Comparison of ENCODE assay signal across 1 cellular context in the genomic region with DNA sequence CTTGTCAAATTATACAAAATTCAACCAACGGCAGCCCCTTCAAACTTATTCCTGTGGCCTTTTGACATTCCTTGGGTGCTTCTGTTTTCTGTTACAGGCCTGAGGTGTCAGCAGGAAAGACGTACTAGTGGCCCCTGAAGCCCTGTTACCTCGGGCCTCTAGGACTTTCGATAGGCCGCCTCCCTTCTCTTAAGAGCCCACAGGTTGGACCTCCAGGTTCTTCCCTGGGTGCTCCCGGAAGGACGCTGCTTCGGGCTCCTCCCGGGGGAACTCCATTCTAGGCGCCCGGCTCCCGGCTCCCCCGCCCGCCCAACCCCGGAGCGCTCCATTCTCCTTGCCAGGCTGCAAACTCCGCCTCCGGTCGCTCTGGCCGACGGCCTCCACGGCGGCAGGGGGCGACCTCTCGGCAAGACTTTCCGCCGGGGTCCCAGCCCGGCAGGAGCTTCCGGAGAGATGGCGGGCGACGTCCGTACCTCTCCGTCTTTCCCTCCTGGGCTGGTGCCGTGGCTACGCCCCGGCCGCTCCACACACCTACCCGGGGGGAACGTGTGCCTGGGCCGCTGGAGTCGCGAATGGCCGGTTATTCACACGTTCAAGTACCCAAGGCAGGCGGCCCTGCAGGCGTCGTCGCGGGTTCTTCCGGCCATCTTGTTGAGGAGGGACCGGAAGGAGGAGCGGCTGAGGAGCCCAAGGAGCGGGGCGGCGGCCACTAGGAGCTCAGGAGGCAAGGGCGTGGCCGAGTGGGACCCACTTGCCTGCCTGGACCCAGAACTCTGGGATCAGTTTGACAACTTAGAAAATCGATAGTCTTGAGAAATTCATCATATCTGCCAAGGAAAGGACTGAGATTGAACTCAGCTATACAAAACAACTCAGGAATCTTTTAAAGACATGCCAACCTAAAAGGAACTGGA.
TF ChIP-seq lines count a peak whose summit lies in the region.

No MANE protein-coding gene starts in this region.

TF ChIP-seq in WTC11, 78 proteins besides CTCF, POLR2A, EP300 and RAD21 (continued from another document and continues in another):
- TF ChIP-seq, protein P1, sequence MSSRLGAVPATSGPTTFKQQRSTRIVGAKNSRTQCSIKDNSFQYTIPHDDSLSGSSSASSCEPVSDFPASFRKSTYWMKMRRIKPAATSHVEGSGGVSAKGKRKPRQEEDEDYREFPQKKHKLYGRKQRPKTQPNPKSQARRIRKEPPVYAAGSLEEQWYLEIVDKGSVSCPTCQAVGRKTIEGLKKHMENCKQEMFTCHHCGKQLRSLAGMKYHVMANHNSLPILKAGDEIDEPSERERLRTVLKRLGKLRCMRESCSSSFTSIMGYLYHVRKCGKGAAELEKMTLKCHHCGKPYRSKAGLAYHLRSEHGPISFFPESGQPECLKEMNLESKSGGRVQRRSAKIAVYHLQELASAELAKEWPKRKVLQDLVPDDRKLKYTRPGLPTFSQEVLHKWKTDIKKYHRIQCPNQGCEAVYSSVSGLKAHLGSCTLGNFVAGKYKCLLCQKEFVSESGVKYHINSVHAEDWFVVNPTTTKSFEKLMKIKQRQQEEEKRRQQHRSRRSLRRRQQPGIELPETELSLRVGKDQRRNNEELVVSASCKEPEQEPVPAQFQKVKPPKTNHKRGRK (CRISPR knock-in tag; IDR thresholded peaks at IDR 0.05; ENCODE audit: borderline replicate concordance): no peak
- TF ChIP-seq FOXJ3 (CRISPR knock-in tag; IDR thresholded peaks at IDR 0.05; ENCODE audit: borderline replicate concordance) (0 out of 2 replicates have a peak, but pooled peaks have one; percentile 48), ZNF121 (CRISPR knock-in tag; IDR thresholded peaks at IDR 0.05) (no peak), NR3C1 (CRISPR knock-in tag; conservative IDR thresholded peaks at IDR 0.05; ENCODE audit: low read depth) (no peak), ZNF263 (CRISPR knock-in tag; IDR thresholded peaks at IDR 0.05; ENCODE audit: low read depth) (no peak), CREB1 (CRISPR knock-in tag; IDR thresholded peaks at IDR 0.05) (no peak), TEAD4 (CRISPR knock-in tag; IDR thresholded peaks at IDR 0.05) (no peak), ATF1 (CRISPR knock-in tag; IDR thresholded peaks at IDR 0.05) (no peak), CREM (CRISPR knock-in tag; IDR thresholded peaks at IDR 0.05) (peak; percentile 86), TCF7 (CRISPR knock-in tag; IDR thresholded peaks at IDR 0.05; ENCODE audit: low read depth) (0 out of 2 replicates have a peak, but pooled peaks have one; percentile 49), CBFB (CRISPR knock-in tag; IDR thresholded peaks at IDR 0.05; ENCODE audit: low read depth) (no peak)
- TF ChIP-seq, protein P2, sequence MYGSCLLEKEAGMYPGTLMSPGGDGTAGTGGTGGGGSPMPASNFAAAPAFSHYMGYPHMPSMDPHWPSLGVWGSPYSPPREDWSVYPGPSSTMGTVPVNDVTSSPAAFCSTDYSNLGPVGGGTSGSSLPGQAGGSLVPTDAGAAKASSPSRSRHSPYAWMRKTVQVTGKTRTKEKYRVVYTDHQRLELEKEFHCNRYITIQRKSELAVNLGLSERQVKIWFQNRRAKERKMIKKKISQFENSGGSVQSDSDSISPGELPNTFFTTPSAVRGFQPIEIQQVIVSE (CRISPR knock-in tag; IDR thresholded peaks at IDR 0.05; ENCODE audit: borderline replicate concordance): no peak
- TF ChIP-seq, protein P3, sequence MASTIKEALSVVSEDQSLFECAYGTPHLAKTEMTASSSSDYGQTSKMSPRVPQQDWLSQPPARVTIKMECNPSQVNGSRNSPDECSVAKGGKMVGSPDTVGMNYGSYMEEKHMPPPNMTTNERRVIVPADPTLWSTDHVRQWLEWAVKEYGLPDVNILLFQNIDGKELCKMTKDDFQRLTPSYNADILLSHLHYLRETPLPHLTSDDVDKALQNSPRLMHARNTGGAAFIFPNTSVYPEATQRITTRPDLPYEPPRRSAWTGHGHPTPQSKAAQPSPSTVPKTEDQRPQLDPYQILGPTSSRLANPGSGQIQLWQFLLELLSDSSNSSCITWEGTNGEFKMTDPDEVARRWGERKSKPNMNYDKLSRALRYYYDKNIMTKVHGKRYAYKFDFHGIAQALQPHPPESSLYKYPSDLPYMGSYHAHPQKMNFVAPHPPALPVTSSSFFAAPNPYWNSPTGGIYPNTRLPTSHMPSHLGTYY (CRISPR knock-in tag; IDR thresholded peaks at IDR 0.05): peak; percentile 71; the same call in 1 of the 2 replicates
- TF ChIP-seq, protein P4, sequence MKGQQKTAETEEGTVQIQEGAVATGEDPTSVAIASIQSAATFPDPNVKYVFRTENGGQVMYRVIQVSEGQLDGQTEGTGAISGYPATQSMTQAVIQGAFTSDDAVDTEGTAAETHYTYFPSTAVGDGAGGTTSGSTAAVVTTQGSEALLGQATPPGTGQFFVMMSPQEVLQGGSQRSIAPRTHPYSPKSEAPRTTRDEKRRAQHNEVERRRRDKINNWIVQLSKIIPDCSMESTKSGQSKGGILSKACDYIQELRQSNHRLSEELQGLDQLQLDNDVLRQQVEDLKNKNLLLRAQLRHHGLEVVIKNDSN (CRISPR knock-in tag; IDR thresholded peaks at IDR 0.05): peak; percentile 56
- TF ChIP-seq, protein P5, sequence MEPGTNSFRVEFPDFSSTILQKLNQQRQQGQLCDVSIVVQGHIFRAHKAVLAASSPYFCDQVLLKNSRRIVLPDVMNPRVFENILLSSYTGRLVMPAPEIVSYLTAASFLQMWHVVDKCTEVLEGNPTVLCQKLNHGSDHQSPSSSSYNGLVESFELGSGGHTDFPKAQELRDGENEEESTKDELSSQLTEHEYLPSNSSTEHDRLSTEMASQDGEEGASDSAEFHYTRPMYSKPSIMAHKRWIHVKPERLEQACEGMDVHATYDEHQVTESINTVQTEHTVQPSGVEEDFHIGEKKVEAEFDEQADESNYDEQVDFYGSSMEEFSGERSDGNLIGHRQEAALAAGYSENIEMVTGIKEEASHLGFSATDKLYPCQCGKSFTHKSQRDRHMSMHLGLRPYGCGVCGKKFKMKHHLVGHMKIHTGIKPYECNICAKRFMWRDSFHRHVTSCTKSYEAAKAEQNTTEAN (CRISPR knock-in tag; IDR thresholded peaks at IDR 0.05): no peak
- TF ChIP-seq, protein P6, sequence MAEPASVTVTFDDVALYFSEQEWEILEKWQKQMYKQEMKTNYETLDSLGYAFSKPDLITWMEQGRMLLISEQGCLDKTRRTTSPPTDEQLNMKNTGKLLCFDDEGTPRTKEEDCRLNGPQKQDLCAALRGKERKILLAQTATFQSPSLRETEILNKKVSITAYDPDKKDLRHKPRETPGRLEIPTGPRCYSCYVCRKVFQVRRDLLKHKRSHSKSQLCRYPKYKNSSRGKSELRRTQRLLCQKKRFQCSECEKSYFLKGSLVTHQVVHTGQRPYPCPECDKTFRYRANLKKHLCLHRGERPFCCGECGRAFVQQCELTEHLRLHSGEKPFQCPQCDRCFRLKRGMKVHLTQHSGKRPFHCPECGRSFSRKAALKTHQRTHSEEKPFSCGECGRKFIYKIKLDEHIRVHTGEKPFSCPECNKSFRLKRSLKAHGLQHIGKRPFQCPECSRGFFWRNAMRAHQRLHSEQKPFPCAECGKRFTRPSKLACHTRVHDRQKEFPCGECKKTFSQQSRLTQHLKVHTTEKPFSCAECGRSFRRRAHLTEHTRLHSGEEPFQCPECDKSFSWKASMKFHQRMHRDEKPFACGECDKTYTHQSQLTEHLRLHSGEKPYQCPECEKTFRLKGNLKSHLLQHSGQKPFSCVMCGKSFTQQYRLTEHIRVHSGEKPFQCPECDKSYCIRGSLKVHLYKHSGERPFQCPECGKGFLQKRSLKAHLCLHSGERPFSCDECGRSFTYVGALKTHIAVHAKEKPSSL (CRISPR knock-in tag; conservative IDR thresholded peaks at IDR 0.05): no peak
- TF ChIP-seq, protein P7, sequence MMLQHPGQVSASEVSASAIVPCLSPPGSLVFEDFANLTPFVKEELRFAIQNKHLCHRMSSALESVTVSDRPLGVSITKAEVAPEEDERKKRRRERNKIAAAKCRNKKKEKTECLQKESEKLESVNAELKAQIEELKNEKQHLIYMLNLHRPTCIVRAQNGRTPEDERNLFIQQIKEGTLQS (CRISPR knock-in tag; conservative IDR thresholded peaks at IDR 0.05): no peak
- TF ChIP-seq, protein P8, sequence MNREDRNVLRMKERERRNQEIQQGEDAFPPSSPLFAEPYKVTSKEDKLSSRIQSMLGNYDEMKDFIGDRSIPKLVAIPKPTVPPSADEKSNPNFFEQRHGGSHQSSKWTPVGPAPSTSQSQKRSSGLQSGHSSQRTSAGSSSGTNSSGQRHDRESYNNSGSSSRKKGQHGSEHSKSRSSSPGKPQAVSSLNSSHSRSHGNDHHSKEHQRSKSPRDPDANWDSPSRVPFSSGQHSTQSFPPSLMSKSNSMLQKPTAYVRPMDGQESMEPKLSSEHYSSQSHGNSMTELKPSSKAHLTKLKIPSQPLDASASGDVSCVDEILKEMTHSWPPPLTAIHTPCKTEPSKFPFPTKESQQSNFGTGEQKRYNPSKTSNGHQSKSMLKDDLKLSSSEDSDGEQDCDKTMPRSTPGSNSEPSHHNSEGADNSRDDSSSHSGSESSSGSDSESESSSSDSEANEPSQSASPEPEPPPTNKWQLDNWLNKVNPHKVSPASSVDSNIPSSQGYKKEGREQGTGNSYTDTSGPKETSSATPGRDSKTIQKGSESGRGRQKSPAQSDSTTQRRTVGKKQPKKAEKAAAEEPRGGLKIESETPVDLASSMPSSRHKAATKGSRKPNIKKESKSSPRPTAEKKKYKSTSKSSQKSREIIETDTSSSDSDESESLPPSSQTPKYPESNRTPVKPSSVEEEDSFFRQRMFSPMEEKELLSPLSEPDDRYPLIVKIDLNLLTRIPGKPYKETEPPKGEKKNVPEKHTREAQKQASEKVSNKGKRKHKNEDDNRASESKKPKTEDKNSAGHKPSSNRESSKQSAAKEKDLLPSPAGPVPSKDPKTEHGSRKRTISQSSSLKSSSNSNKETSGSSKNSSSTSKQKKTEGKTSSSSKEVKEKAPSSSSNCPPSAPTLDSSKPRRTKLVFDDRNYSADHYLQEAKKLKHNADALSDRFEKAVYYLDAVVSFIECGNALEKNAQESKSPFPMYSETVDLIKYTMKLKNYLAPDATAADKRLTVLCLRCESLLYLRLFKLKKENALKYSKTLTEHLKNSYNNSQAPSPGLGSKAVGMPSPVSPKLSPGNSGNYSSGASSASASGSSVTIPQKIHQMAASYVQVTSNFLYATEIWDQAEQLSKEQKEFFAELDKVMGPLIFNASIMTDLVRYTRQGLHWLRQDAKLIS (CRISPR knock-in tag; IDR thresholded peaks at IDR 0.05; ENCODE audit: borderline replicate concordance): no peak
- TF ChIP-seq, protein P9, sequence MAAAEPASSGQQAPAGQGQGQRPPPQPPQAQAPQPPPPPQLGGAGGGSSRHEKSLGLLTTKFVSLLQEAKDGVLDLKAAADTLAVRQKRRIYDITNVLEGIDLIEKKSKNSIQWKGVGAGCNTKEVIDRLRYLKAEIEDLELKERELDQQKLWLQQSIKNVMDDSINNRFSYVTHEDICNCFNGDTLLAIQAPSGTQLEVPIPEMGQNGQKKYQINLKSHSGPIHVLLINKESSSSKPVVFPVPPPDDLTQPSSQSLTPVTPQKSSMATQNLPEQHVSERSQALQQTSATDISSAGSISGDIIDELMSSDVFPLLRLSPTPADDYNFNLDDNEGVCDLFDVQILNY (CRISPR knock-in tag; IDR thresholded peaks at IDR 0.05): peak; percentile 68; the same call in 1 of the 2 replicates
- TF ChIP-seq, protein P10, sequence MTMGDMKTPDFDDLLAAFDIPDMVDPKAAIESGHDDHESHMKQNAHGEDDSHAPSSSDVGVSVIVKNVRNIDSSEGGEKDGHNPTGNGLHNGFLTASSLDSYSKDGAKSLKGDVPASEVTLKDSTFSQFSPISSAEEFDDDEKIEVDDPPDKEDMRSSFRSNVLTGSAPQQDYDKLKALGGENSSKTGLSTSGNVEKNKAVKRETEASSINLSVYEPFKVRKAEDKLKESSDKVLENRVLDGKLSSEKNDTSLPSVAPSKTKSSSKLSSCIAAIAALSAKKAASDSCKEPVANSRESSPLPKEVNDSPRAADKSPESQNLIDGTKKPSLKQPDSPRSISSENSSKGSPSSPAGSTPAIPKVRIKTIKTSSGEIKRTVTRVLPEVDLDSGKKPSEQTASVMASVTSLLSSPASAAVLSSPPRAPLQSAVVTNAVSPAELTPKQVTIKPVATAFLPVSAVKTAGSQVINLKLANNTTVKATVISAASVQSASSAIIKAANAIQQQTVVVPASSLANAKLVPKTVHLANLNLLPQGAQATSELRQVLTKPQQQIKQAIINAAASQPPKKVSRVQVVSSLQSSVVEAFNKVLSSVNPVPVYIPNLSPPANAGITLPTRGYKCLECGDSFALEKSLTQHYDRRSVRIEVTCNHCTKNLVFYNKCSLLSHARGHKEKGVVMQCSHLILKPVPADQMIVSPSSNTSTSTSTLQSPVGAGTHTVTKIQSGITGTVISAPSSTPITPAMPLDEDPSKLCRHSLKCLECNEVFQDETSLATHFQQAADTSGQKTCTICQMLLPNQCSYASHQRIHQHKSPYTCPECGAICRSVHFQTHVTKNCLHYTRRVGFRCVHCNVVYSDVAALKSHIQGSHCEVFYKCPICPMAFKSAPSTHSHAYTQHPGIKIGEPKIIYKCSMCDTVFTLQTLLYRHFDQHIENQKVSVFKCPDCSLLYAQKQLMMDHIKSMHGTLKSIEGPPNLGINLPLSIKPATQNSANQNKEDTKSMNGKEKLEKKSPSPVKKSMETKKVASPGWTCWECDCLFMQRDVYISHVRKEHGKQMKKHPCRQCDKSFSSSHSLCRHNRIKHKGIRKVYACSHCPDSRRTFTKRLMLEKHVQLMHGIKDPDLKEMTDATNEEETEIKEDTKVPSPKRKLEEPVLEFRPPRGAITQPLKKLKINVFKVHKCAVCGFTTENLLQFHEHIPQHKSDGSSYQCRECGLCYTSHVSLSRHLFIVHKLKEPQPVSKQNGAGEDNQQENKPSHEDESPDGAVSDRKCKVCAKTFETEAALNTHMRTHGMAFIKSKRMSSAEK (CRISPR knock-in tag; IDR thresholded peaks at IDR 0.05; ENCODE audit: borderline replicate concordance): 0 out of 2 replicates have a peak, but pooled peaks have one; percentile 42
- TF ChIP-seq, protein P11, sequence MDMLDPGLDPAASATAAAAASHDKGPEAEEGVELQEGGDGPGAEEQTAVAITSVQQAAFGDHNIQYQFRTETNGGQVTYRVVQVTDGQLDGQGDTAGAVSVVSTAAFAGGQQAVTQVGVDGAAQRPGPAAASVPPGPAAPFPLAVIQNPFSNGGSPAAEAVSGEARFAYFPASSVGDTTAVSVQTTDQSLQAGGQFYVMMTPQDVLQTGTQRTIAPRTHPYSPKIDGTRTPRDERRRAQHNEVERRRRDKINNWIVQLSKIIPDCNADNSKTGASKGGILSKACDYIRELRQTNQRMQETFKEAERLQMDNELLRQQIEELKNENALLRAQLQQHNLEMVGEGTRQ (CRISPR knock-in tag; IDR thresholded peaks at IDR 0.05): no peak
- TF ChIP-seq, protein P12, sequence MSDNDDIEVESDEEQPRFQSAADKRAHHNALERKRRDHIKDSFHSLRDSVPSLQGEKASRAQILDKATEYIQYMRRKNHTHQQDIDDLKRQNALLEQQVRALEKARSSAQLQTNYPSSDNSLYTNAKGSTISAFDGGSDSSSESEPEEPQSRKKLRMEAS (CRISPR knock-in tag; IDR thresholded peaks at IDR 0.05): peak; percentile 78
